In genomic region chr5:142405814-142406395, GRCh38 we compare ENCODE assay signal across 20 cellular contexts.
DNase-seq lines count a peak whose midpoint lies in the region; ATAC-seq, FAIRE-seq and TF ChIP-seq lines count a peak whose summit lies in the region.
"Had no signal": no experiment of that assay in that cellular context is flagged by ENCODE, and none has a peak within 500 bp of the region (broad histone marks: within the 10 kb centered on the region; RNA-seq: fewer than 3 reads in every experiment).

No MANE protein-coding gene starts in this region.

- DNase-seq in mammary epithelial cell (peak; percentile 44), MCF 10A (ENCODE audit: unreplicated experiment) (no peak), H1 (ENCODE audit: low read depth in 1 of 2, low spot score in 2 of 2) (no peak), mesendoderm (no peak), aorta (peak in 1 of 2 donors; percentile 49), NAMALWA (ENCODE audit: low spot score) (no peak)
- DNase-seq in activated CD4-positive, alpha-beta memory T cell treated with anti-CD3 and anti-CD28 coated beads for 36 hours: no peak
- DNase-seq in activated T-helper 1 cell treated with anti-CD3 and anti-CD28 coated beads, Interleukin-12 subunit alpha, Interleukin-12 subunit beta, Interleukin-2, Interleukin-4 antibody, amounts not matched to agents 30 ng/mL and 10 ng/mL and 1 ng/mL, durations not matched to agents 14 hours and 24 hours and 36 hours (ENCODE audit: low spot score): no peak
- DNase-seq: CD8-positive, alpha-beta T cell; COR-L47; DMS153; DMS79 treated with DMSO at 0.1 percent for 48 hours; EL had no signal

- H3K23me2 ChIP-seq in H1 (ENCODE audit: low read depth, low read length): no peaks in the 10 kb centered on the region

- no peaks in the 10 kb centered on the region for H3K27me3 Mint-ChIP-seq in MCF 10A (ENCODE audit: insufficient read depth, unreplicated experiment)
- H3K27me3 Mint-ChIP-seq in activated CD4-positive, alpha-beta memory T cell treated with anti-CD3 and anti-CD28 coated beads for 36 hours: no peaks in the 10 kb centered on the region
- H3K27me3 Mint-ChIP-seq in activated T-helper 1 cell treated with anti-CD3 and anti-CD28 coated beads, Interleukin-12 subunit alpha, Interleukin-12 subunit beta, Interleukin-2, Interleukin-4 antibody, amounts not matched to agents 30 ng/mL and 10 ng/mL and 1 ng/mL, durations not matched to agents 14 hours and 24 hours and 36 hours (ENCODE audit: insufficient read depth): peaks cover 5% of the 10 kb centered on the region

- TF ChIP-seq EP300 in H1 (IDR thresholded peaks at IDR 0.05; ENCODE audit: borderline replicate concordance in 1 of 2, low read depth in 2 of 2, low read length in 2 of 2): no peak

- peak; percentile 45 for ATAC-seq in aorta (ENCODE audit: low FRiP score)
- ATAC-seq: CD8-positive, alpha-beta T cell; GM23338; HCT116 had no signal

- H3K9ac ChIP-seq in mammary epithelial cell (ENCODE audit: insufficient read depth, low read length): no peak overlapping the region
- no peak overlapping the region for H3K9ac ChIP-seq in H1 (replicated peaks in 1 of 4; ENCODE audit: extremely low read depth in 1 of 4, low read depth in 3 of 4, low read length in 3 of 4)
- H3K9ac ChIP-seq in mesendoderm (ENCODE audit: low read length): no peak overlapping the region

- no peak overlapping the region for H3K23ac ChIP-seq in H1 (ENCODE audit: insufficient read length)
- no peak overlapping the region for H3K23ac ChIP-seq in mesendoderm (ENCODE audit: low read length)

- H3K79me1 ChIP-seq in H1 (ENCODE audit: low read depth, low read length) (no peaks in the 10 kb centered on the region), mesendoderm (ENCODE audit: low read length) (no peaks in the 10 kb centered on the region)

- H2BK5ac ChIP-seq in H1 (ENCODE audit: low read depth, low read length): peak overlapping the region; percentile 66; the same call in 1 of the 2 replicates
- H2BK5ac ChIP-seq in mesendoderm (ENCODE audit: low read length): no peak overlapping the region

- H3K36me3 ChIP-seq in mammary epithelial cell (ENCODE audit: insufficient read depth, low read length) (no peaks in the 10 kb centered on the region), H1 (ENCODE audit: control insufficient read depth in 2 of 4, insufficient read depth in 4 of 4, low read length in 3 of 4) (no peaks in the 10 kb centered on the region), mesendoderm (ENCODE audit: control insufficient read depth, insufficient read depth, low read length) (no peaks in the 10 kb centered on the region), aorta (ENCODE audit: control insufficient read depth in 1 of 2, insufficient read depth in 2 of 2, low read length in 1 of 2) (no peaks in the 10 kb centered on the region)

- H2BK12ac ChIP-seq in H1 (ENCODE audit: low read depth, low read length): peak overlapping the region; percentile 21; the same call in 1 of the 2 replicates

- H4K5ac ChIP-seq in H1 (ENCODE audit: insufficient read length, low read depth, low read length) (no peak overlapping the region), mesendoderm (ENCODE audit: low read length) (no peak overlapping the region)

- H3K14ac ChIP-seq in H1 (ENCODE audit: insufficient read length): no peak overlapping the region

- H3K79me2 ChIP-seq in mammary epithelial cell (ENCODE audit: insufficient read depth, low read length): no peaks in the 10 kb centered on the region
- no peaks in the 10 kb centered on the region for H3K79me2 ChIP-seq in H1 (ENCODE audit: control insufficient read depth in 1 of 2, insufficient read depth in 2 of 2, low read length in 2 of 2)
- H3K79me2 ChIP-seq in mesendoderm (ENCODE audit: control insufficient read depth, insufficient read depth, low read length): no peaks in the 10 kb centered on the region

- TF ChIP-seq RAD21 in H1 (IDR thresholded peaks at IDR 0.05 in 1 of 2, conservative IDR thresholded peaks at IDR 0.05 in 1 of 2; ENCODE audit: low read depth in 2 of 2, low read length in 2 of 2): no peak

- H2AFZ ChIP-seq in mammary epithelial cell (ENCODE audit: low read depth, low read length) (peak overlapping the region; percentile 31), H1 (ENCODE audit: low read length) (no peak overlapping the region)
- H2AFZ ChIP-seq: GM23338 had no signal

- in situ Hi-C loops in mammary epithelial cell (cut with MboI; ENCODE audit: low sequenced_read_pairs in 2 of 2): no loop called here

- H3K4me1 Mint-ChIP-seq in MCF 10A (ENCODE audit: insufficient read depth, unreplicated experiment): no peaks in the 10 kb centered on the region
- no peaks in the 10 kb centered on the region for H3K4me1 Mint-ChIP-seq in activated CD4-positive, alpha-beta memory T cell treated with anti-CD3 and anti-CD28 coated beads for 36 hours (ENCODE audit: low read depth)
- no peaks in the 10 kb centered on the region for H3K4me1 Mint-ChIP-seq in activated T-helper 1 cell treated with anti-CD3 and anti-CD28 coated beads, Interleukin-12 subunit alpha, Interleukin-12 subunit beta, Interleukin-2, Interleukin-4 antibody, amounts not matched to agents 30 ng/mL and 10 ng/mL and 1 ng/mL, durations not matched to agents 14 hours and 24 hours and 36 hours (ENCODE audit: low read depth)
- H3K4me1 Mint-ChIP-seq: CD14-positive monocyte had no signal

- H2BK120ac ChIP-seq in H1 (replicated peaks; ENCODE audit: low read depth, low read length): no peak overlapping the region
- H2BK120ac ChIP-seq in mesendoderm (ENCODE audit: low read depth, low read length): no peak overlapping the region

- H3K4me2 ChIP-seq in mammary epithelial cell (ENCODE audit: insufficient read depth, low read depth, low read length): peak overlapping the region; percentile 23
- H3K4me2 ChIP-seq in H1 (ENCODE audit: insufficient read depth in 1 of 2, low read depth in 2 of 2, low read length in 2 of 2): no peak overlapping the region
- H3K4me2 ChIP-seq in mesendoderm (ENCODE audit: low read length): no peak overlapping the region
- H3K4me2 ChIP-seq: GM23338 had no signal

- H3K56ac ChIP-seq in H1 (replicated peaks; ENCODE audit: insufficient read length, low read depth, low read length): no peak overlapping the region
- peak overlapping the region; percentile 31 for H3K56ac ChIP-seq in mesendoderm (ENCODE audit: low read length)

- BruUV-seq in mammary epithelial cell (replicated peaks; lab: Mats Ljungman, UMichigan): no TSS peak
- no TSS peak for BruUV-seq in MCF 10A (replicated peaks; lab: Mats Ljungman, UMichigan)

- peaks cover 6% of the 10 kb centered on the region for H3K36me3 Mint-ChIP-seq in MCF 10A (ENCODE audit: insufficient read depth, unreplicated experiment)
- H3K36me3 Mint-ChIP-seq in activated CD4-positive, alpha-beta memory T cell treated with anti-CD3 and anti-CD28 coated beads for 36 hours: no peaks in the 10 kb centered on the region
- no peaks in the 10 kb centered on the region for H3K36me3 Mint-ChIP-seq in activated T-helper 1 cell treated with anti-CD3 and anti-CD28 coated beads, Interleukin-12 subunit alpha, Interleukin-12 subunit beta, Interleukin-2, Interleukin-4 antibody, amounts not matched to agents 30 ng/mL and 10 ng/mL and 1 ng/mL, durations not matched to agents 14 hours and 24 hours and 36 hours (ENCODE audit: low read depth)
- H3K36me3 Mint-ChIP-seq: CD14-positive monocyte; CD8-positive, alpha-beta T cell had no signal

- H4K20me1 ChIP-seq in mammary epithelial cell (ENCODE audit: insufficient read depth, low read length) (no peaks in the 10 kb centered on the region), H1 (replicated peaks in 1 of 2; ENCODE audit: control insufficient read depth in 1 of 2, insufficient read depth in 2 of 2, low read length in 2 of 2) (no peaks in the 10 kb centered on the region)

- no peak overlapping the region for H2BK15ac ChIP-seq in H1 (ENCODE audit: low read length)
- H2BK15ac ChIP-seq in mesendoderm (replicated peaks; ENCODE audit: low read depth): no peak overlapping the region

- CTCF ChIA-PET in mammary epithelial cell (lab: Charles Lee; ENCODE audit: low non-redundant PET) (no interaction called here), MCF 10A (lab: Yijun Ruan, JAX) (interaction anchor here (0.6 to 1.3 kb wide), 5 partner anchors 17 to 1678 kb away, joined by 3 to 4 read pairs (median 3); no protein-coding TSS in a partner anchor), H1 (lab: Charles Lee; ENCODE audit: partially characterized antibody) (interaction anchor here (0.6 to 1.8 kb wide), 15 partner anchors 10 to 145 kb away, joined by 3 to 9 read pairs (median 3); no protein-coding TSS in a partner anchor)
- CTCF ChIA-PET in activated CD4-positive, alpha-beta memory T cell treated with anti-CD3 and anti-CD28 coated beads for 36 hours (lab: Charles Lee): interaction anchor here (0.6 kb wide), 1 partner anchor 1324 kb away, joined by 3 read pairs; no protein-coding TSS in a partner anchor

- no peak overlapping the region for H4K91ac ChIP-seq in H1 (replicated peaks; ENCODE audit: insufficient read length, low read length)

- no peaks in the 10 kb centered on the region for H3K27me3 ChIP-seq in mammary epithelial cell (ENCODE audit: insufficient read depth, low read length)
- no peaks in the 10 kb centered on the region for H3K27me3 ChIP-seq in H1 (replicated peaks in 1 of 4; ENCODE audit: control insufficient read depth in 3 of 4, extremely low read depth in 1 of 4, insufficient read depth in 3 of 4, low read length in 3 of 4)
- H3K27me3 ChIP-seq in mesendoderm (ENCODE audit: insufficient read depth, low read length, poor library complexity): no peaks in the 10 kb centered on the region
- H3K27me3 ChIP-seq in aorta (ENCODE audit: control insufficient read depth in 1 of 2, insufficient read depth in 2 of 2, low read length in 1 of 2): no peaks in the 10 kb centered on the region

- no peaks in the 10 kb centered on the region for H3K9me3 Mint-ChIP-seq in MCF 10A (ENCODE audit: unreplicated experiment)
- no peaks in the 10 kb centered on the region for H3K9me3 Mint-ChIP-seq in activated CD4-positive, alpha-beta memory T cell treated with anti-CD3 and anti-CD28 coated beads for 36 hours
- no peaks in the 10 kb centered on the region for H3K9me3 Mint-ChIP-seq in activated T-helper 1 cell treated with anti-CD3 and anti-CD28 coated beads, Interleukin-12 subunit alpha, Interleukin-12 subunit beta, Interleukin-2, Interleukin-4 antibody, amounts not matched to agents 30 ng/mL and 10 ng/mL and 1 ng/mL, durations not matched to agents 14 hours and 24 hours and 36 hours
- H3K9me3 Mint-ChIP-seq: CD14-positive monocyte; CD8-positive, alpha-beta T cell; GM23338 had no signal

- no peak overlapping the region for H2AK5ac ChIP-seq in H1 (ENCODE audit: low read depth, low read length)
- no peak overlapping the region for H2AK5ac ChIP-seq in mesendoderm (ENCODE audit: low read length)

- H2BK20ac ChIP-seq in H1 (ENCODE audit: low read length): no peak overlapping the region

- dilution Hi-C loops in mammary epithelial cell (cut with HindIII; ENCODE audit: low sequenced_read_pairs): loop anchor here (5.0 kb wide), 1 partner anchor 44 kb away; no protein-coding TSS in a partner anchor

- no peak for TF ChIP-seq POLR2A in H1 (IDR thresholded peaks at IDR 0.05; ENCODE audit: control extremely low read depth in 1 of 2, low read depth in 2 of 2, low read length in 2 of 2)

- H3K9me3 ChIP-seq in mammary epithelial cell (replicated peaks; ENCODE audit: insufficient read depth, low read length): no peaks in the 10 kb centered on the region
- H3K9me3 ChIP-seq in H1 (ENCODE audit: insufficient read depth in 2 of 2, low read depth in 1 of 2, low read length in 1 of 2): no peaks in the 10 kb centered on the region
- H3K9me3 ChIP-seq in aorta (ENCODE audit: control insufficient read depth, low read length): no peaks in the 10 kb centered on the region

- 43% methylated on average over 6 of the region's 6 CpGs for WGBS in mammary epithelial cell (ENCODE audit: low coverage, missing lambda C conversion rate)
- WGBS in H1 (ENCODE audit: extremely low coverage in 1 of 2, insufficient coverage in 1 of 2, insufficient read length in 1 of 2, insufficient replicate concordance in 2 of 2, low coverage in 1 of 2, low lambda C conversion rate in 2 of 2, missing lambda C conversion rate in 1 of 2), 2 experiments: 84% methylated on average over 6 of the region's 6 CpGs; no CpG with 5 or more reads in 1 of the 2 experiments
- no CpG with 5 or more reads among the region's 6 CpGs for WGBS in mesendoderm (ENCODE audit: extremely low coverage, insufficient coverage, low lambda C conversion rate)
- WGBS in aorta, 2 donors: 81 to 83% methylated on average over 6 of the region's 6 CpGs

- FAIRE-seq in H1 (lab: Jason Lieb, UNC): no peak
- FAIRE-seq: D721Med, G401.6, GM12891 had no signal

- TF ChIP-seq CTCF in mammary epithelial cell (conservative IDR thresholded peaks at IDR 0.05 in 1 of 2, IDR thresholded peaks at IDR 0.05 in 1 of 2; ENCODE audit: extremely low read depth in 1 of 2, insufficient read depth in 1 of 2, low read depth in 1 of 2, low read length in 2 of 2) (no peak), MCF 10A (IDR thresholded peaks at IDR 0.05; ENCODE audit: unreplicated experiment) (no peak), H1 (IDR thresholded peaks at IDR 0.05; ENCODE audit: control extremely low read depth in 1 of 3, insufficient read depth in 1 of 3, low read depth in 1 of 3, low read length in 3 of 3) (0 out of 4 replicates have a peak, but pooled peaks of 1 of the 3 experiments have one; percentile 1)

- intact Hi-C loops in mammary epithelial cell (cut with micrococcal nuclease): no loop called here
- intact Hi-C loops in MCF 10A (cut with micrococcal nuclease): no loop called here
- intact Hi-C loops in aorta (cut with DNase I): no loop called here
- intact Hi-C loops in activated CD4-positive, alpha-beta memory T cell treated with anti-CD3 and anti-CD28 coated beads for 36 hours (cut with micrococcal nuclease): no loop called here
- intact Hi-C loops in activated T-helper 1 cell treated with anti-CD3 and anti-CD28 coated beads, Interleukin-12 subunit alpha, Interleukin-12 subunit beta, Interleukin-2, Interleukin-4 antibody, amounts not matched to agents 30 ng/mL and 10 ng/mL and 1 ng/mL, durations not matched to agents 14 hours and 24 hours and 36 hours (cut with micrococcal nuclease): no loop called here

- H3K18ac ChIP-seq in H1 (ENCODE audit: extremely low read depth, low read length) (peak overlapping the region; percentile 29; the same call in 1 of the 2 replicates), mesendoderm (ENCODE audit: low read length) (no peak overlapping the region)

- H3K27ac ChIP-seq in mammary epithelial cell (ENCODE audit: insufficient read depth, low read depth, low read length) (no peak overlapping the region), H1 (ENCODE audit: low read depth, low read length) (no peak overlapping the region), mesendoderm (ENCODE audit: low read depth, low read length) (no peak overlapping the region), aorta (ENCODE audit: low read depth in 1 of 2, low read length in 2 of 2) (no peak overlapping the region)
- H3K27ac ChIP-seq: 22Rv1 had no signal

- H3K4me3 ChIP-seq in mammary epithelial cell (replicated peaks in 1 of 3; ENCODE audit: insufficient read depth in 1 of 3, low read depth in 2 of 3, low read length in 3 of 3) (no peak overlapping the region), H1 (ENCODE audit: extremely low read depth in 1 of 4, insufficient read depth in 2 of 4, low read depth in 3 of 4, low read length in 4 of 4) (no peak overlapping the region), mesendoderm (ENCODE audit: low read length) (no peak overlapping the region), aorta (ENCODE audit: low read length in 2 of 2) (no peak overlapping the region)
- H3K4me3 ChIP-seq: GM23338 had no signal

- POLR2A ChIA-PET in MCF 10A (lab: Yijun Ruan, JAX): interaction anchor here (0.7 to 0.8 kb wide), 2 partner anchors 9 to 84 kb away, joined by 3 read pairs; no protein-coding TSS in a partner anchor
- POLR2A ChIA-PET in H1 (lab: Charles Lee; ENCODE audit: partially characterized antibody): interaction anchor here (0.6 to 3.1 kb wide), 3 partner anchors 14 to 79 kb away, joined by 3 to 10 read pairs (median 5); no protein-coding TSS in a partner anchor
- POLR2A ChIA-PET in activated CD4-positive, alpha-beta memory T cell treated with anti-CD3 and anti-CD28 coated beads for 36 hours (lab: Charles Lee): no interaction called here

- H3K4me1 ChIP-seq in mammary epithelial cell (ENCODE audit: insufficient read depth, low read length): peaks cover 8% of the 10 kb centered on the region
- peaks cover 3 to 16% (median 5%) of the 10 kb centered on the region in 4 experiments for H3K4me1 ChIP-seq in H1 (replicated peaks in 1 of 4; ENCODE audit: control insufficient read depth in 3 of 4, insufficient read depth in 4 of 4, low read length in 3 of 4)
- peaks cover 7% of the 10 kb centered on the region for H3K4me1 ChIP-seq in mesendoderm (ENCODE audit: control insufficient read depth, low read depth, low read length)
- no peaks in the 10 kb centered on the region for H3K4me1 ChIP-seq in aorta (ENCODE audit: control insufficient read depth in 1 of 2, insufficient read depth in 2 of 2, low read length in 2 of 2)

- no peak overlapping the region for H3K27ac Mint-ChIP-seq in MCF 10A (ENCODE audit: low read depth, unreplicated experiment)
- no peak overlapping the region for H3K27ac Mint-ChIP-seq in activated CD4-positive, alpha-beta memory T cell treated with anti-CD3 and anti-CD28 coated beads for 36 hours
- no peak overlapping the region for H3K27ac Mint-ChIP-seq in activated T-helper 1 cell treated with anti-CD3 and anti-CD28 coated beads, Interleukin-12 subunit alpha, Interleukin-12 subunit beta, Interleukin-2, Interleukin-4 antibody, amounts not matched to agents 30 ng/mL and 10 ng/mL and 1 ng/mL, durations not matched to agents 14 hours and 24 hours and 36 hours
- H3K27ac Mint-ChIP-seq: CD14-positive monocyte; CD8-positive, alpha-beta T cell; GM23338 had no signal

- H3K4me3 Mint-ChIP-seq in MCF 10A (ENCODE audit: unreplicated experiment): no peak overlapping the region
- no peak overlapping the region for H3K4me3 Mint-ChIP-seq in activated CD4-positive, alpha-beta memory T cell treated with anti-CD3 and anti-CD28 coated beads for 36 hours
- H3K4me3 Mint-ChIP-seq in activated T-helper 1 cell treated with anti-CD3 and anti-CD28 coated beads, Interleukin-12 subunit alpha, Interleukin-12 subunit beta, Interleukin-2, Interleukin-4 antibody, amounts not matched to agents 30 ng/mL and 10 ng/mL and 1 ng/mL, durations not matched to agents 14 hours and 24 hours and 36 hours: no peak overlapping the region
- H3K4me3 Mint-ChIP-seq: CD14-positive monocyte; CD8-positive, alpha-beta T cell; GM23338 had no signal

- peak overlapping the region; percentile 40 for H3K4ac ChIP-seq in H1 (replicated peaks; ENCODE audit: insufficient read length, low read depth, low read length)
- no peak overlapping the region for H3K4ac ChIP-seq in mesendoderm (ENCODE audit: low read depth, low read length)

- H4K8ac ChIP-seq in H1 (ENCODE audit: extremely low read depth, insufficient read depth, low read length): peak overlapping the region; percentile 82
- no peak overlapping the region for H4K8ac ChIP-seq in mesendoderm (ENCODE audit: low read depth, low read length)
